In the genomic region with DNA sequence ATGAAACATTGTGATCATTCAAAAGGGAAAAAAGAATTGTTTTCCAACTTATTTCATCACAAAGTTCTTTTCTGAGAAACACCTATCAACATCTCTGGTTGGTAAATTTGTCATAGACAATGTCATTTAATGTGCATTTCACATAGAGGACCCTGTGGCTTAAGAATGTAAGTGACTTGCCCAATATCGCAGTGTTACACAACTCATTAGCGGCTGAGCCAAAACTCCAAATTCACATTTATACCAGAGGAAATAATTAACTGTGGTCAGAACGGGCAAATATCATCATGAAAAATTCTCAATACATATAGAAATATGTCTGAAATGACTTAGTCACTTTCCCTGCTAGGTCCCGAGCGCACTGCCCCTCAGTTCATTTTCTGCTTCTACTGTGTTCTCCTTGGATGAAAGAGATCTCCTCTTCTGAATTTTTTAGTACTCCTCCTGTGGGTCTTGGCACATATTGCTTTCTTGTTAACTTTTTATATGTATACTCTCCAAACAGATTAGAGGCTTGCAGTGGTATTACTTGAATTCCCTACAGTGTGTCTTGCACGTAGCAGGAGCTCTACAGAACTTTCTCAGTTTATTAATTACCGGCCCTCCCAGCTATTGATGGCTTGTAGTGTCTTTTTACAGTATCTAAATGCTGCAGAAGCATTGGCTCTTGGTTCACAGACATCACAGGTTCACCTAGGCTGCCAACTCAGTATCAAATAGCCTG, we compare ENCODE assay signal across 15 cellular contexts. TPM values are rescaled to one million over a fixed set of nuclear protein-coding genes. Genes with fewer than 3 reads are reported as not detected.
"Had no signal": no experiment of that assay in that cellular context is flagged by ENCODE, and none has a peak within 500 bp of the region (broad histone marks: within the 10 kb centered on the region; RNA-seq: fewer than 3 reads in every experiment).

No MANE protein-coding gene starts in this region.

- FAIRE-seq: kidney had no signal

- ATAC-seq: right cardiac atrium; stimulated activated effector memory CD8-positive, alpha-beta T cell treated with anti-CD3 and anti-CD28 coated beads, Interleukin-12 subunit alpha, Interleukin-12 subunit beta, amount 100 ng/mL, for 72 hours had no signal

- H3K27me3 ChIP-seq: hepatocyte, neural progenitor cell, tibial artery, vagina had no signal

- DNase-seq: activated B cell treated with CpG ODN at 0.5 μM for 24 hours; activated CD4-positive, alpha-beta T cell treated with anti-CD3 and anti-CD28 coated beads, Interleukin-2, amount 10 ng/mL, durations not matched to agents 24 days and 14 days; activated naive CD4-positive, alpha-beta T cell treated with Interleukin-2 at 50 U/mL for 16 hours; central memory CD4-positive, alpha-beta T cell; cortex of kidney; effector memory CD4-positive, alpha-beta T cell; kidney; right cardiac atrium; tibial artery had no signal

- H3K4me3 ChIP-seq: hepatocyte, neural progenitor cell, smooth muscle cell, tibial artery, vagina had no signal

- H3K4me1 ChIP-seq: neural progenitor cell, tibial artery, vagina had no signal

- H3K27ac ChIP-seq: hepatocyte, neural progenitor cell, tibial artery, vagina had no signal

- H3K36me3 ChIP-seq: neural progenitor cell, tibial artery, vagina had no signal

- H3K9me3 ChIP-seq: tibial artery, vagina had no signal

RNA-seq across cellular contexts. Expression of gene PTX3, which starts 33.1 kb away (rescaled TPM):
- total RNA-seq: activated B cell treated with CpG ODN at 0.5 μM for 24 hours; activated CD4-positive, alpha-beta T cell treated with anti-CD3 and anti-CD28 coated beads, Interleukin-2, amount 10 ng/mL, durations not matched to agents 24 days and 14 days; activated T-helper 1 cell treated with anti-CD3 and anti-CD28 coated beads, Interleukin-12 subunit alpha, Interleukin-12 subunit beta, Interleukin-2, Interleukin-4 antibody, amounts not matched to agents 30 ng/mL and 10 ng/mL and 1 ng/mL, durations not matched to agents 14 hours and 24 hours and 36 hours had no signal

RNA-seq across cellular contexts. Expression of gene VEPH1, which starts 33.5 kb away (rescaled TPM):
- total RNA-seq: activated B cell treated with CpG ODN at 0.5 μM for 24 hours; activated CD4-positive, alpha-beta T cell treated with anti-CD3 and anti-CD28 coated beads, Interleukin-2, amount 10 ng/mL, durations not matched to agents 24 days and 14 days; activated T-helper 1 cell treated with anti-CD3 and anti-CD28 coated beads, Interleukin-12 subunit alpha, Interleukin-12 subunit beta, Interleukin-2, Interleukin-4 antibody, amounts not matched to agents 30 ng/mL and 10 ng/mL and 1 ng/mL, durations not matched to agents 14 hours and 24 hours and 36 hours had no signal
